Comparison of ENCODE assay signal across 27 cellular contexts in the genomic region with DNA sequence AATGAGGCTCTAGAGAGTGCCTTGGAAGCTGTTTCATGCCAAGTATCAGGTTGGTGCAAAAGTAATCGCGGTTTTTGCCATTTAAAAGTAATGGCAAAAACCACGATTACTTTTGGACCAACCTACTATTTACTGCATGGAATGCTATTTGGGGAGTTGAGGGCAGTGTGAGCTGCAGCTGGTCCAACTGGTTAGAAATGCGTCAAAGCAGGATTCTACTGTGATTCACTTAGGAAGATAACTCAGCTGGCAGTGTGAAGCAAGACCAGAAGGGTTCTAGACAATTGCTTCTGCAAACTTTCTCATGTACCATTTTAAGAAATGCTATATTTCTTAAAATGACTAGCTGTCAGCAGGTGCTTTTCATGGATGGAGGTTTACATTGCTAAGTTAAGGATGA. TPM values are rescaled to one million over a fixed set of nuclear protein-coding genes. Genes with fewer than 3 reads are reported as not detected.
"Had no signal": no experiment of that assay in that cellular context is flagged by ENCODE, and none has a peak within 500 bp of the region (broad histone marks: within the 10 kb centered on the region; RNA-seq: fewer than 3 reads in every experiment).

No MANE protein-coding gene starts in this region.

- H3K4me3 ChIP-seq: colonic mucosa, dorsolateral prefrontal cortex, hepatocyte, left ventricle myocardium inferior, prostate gland had no signal

- H3K4me1 ChIP-seq: prostate gland had no signal

- H3K27me3 ChIP-seq: colonic mucosa, dorsolateral prefrontal cortex, hepatocyte had no signal

- H3K79me2 ChIP-seq: hepatocyte had no signal

- H3K36me3 ChIP-seq: brain microvascular endothelial cell, colonic mucosa, left ventricle myocardium inferior, prostate gland had no signal

- ATAC-seq: activated T-cell treated with anti-CD3 and anti-CD28 coated beads, Interleukin-2, amount 50 U/mL, for 72 hours; effector memory CD8-positive, alpha-beta T cell; natural killer cell treated with Interleukin-12 subunit alpha and Interleukin-12 subunit beta and Interleukin-15 and Interleukin-18, amount 100 ng/mL, for 72 hours; stimulated activated naive CD8-positive, alpha-beta T cell treated with anti-CD3 and anti-CD28 coated beads, Interleukin-15, Interleukin-2, amounts not matched to agents 100 U/mL and 50 U/mL, for 24 hours; T-helper 17 cell had no signal

- H3K9me3 ChIP-seq: colonic mucosa, left ventricle myocardium inferior, prostate gland had no signal

- DNase-seq: activated CD4-positive, alpha-beta T cell treated with anti-CD3 and anti-CD28 coated beads for 4 hours; activated CD4-positive, alpha-beta T cell treated with anti-CD3 and anti-CD28 coated beads, Interleukin-2, amount 50 U/mL, for 48 hours; activated CD4-positive, CD25-positive, alpha-beta regulatory T cell; activated CD8-positive, alpha-beta memory T cell treated with anti-CD3 and anti-CD28 coated beads, Interleukin-2, amount 50 U/mL, for 48 hours; activated gamma-delta T cell treated with Interleukin-2 at 50 U/mL for 16 hours; activated T-cell treated with anti-CD3 and anti-CD28 coated beads, Interleukin-2, amount 50 U/mL, for 72 hours; aorta; brain microvascular endothelial cell; colonic mucosa; dorsolateral prefrontal cortex; effector memory CD8-positive, alpha-beta T cell; foreskin fibroblast; immature natural killer cell; kidney glomerular epithelial cell; left ventricle myocardium inferior; stimulated activated CD4-positive, alpha-beta T cell treated with anti-CD3 and anti-CD28 coated beads, Interleukin-4, amount 100 ng/mL, for 4 hours; stimulated activated naive CD8-positive, alpha-beta T cell treated with anti-CD3 and anti-CD28 coated beads, Interleukin-15, Interleukin-2, amounts not matched to agents 100 U/mL and 50 U/mL, for 24 hours; SW 1271; T-helper 17 cell had no signal

- H3K4me2 ChIP-seq: hepatocyte had no signal

- H2AFZ ChIP-seq: hepatocyte had no signal

- H3K27ac ChIP-seq: brain microvascular endothelial cell, colonic mucosa, hepatocyte, left ventricle myocardium inferior, prostate gland had no signal

RNA-seq across cellular contexts. Expression of gene PLA2G2C, which starts 21.2 kb away (rescaled TPM):
- total RNA-seq: endothelial cell of umbilical vein, hepatocyte, left ventricle myocardium inferior, lung microvascular endothelial cell, osteocyte, subcutaneous adipose tissue, ureter had no signal
- polyA plus RNA-seq: aorta, endothelial cell of umbilical vein, hepatocyte, immature natural killer cell had no signal

RNA-seq across cellular contexts. Expression of gene UBXN10, which starts 21.6 kb away (rescaled TPM):
- total RNA-seq: endothelial cell of umbilical vein, lung microvascular endothelial cell, osteocyte had no signal
- polyA plus RNA-seq: endothelial cell of umbilical vein had no signal
